8 cellular contexts compared by ENCODE assay signal in the genomic region with DNA sequence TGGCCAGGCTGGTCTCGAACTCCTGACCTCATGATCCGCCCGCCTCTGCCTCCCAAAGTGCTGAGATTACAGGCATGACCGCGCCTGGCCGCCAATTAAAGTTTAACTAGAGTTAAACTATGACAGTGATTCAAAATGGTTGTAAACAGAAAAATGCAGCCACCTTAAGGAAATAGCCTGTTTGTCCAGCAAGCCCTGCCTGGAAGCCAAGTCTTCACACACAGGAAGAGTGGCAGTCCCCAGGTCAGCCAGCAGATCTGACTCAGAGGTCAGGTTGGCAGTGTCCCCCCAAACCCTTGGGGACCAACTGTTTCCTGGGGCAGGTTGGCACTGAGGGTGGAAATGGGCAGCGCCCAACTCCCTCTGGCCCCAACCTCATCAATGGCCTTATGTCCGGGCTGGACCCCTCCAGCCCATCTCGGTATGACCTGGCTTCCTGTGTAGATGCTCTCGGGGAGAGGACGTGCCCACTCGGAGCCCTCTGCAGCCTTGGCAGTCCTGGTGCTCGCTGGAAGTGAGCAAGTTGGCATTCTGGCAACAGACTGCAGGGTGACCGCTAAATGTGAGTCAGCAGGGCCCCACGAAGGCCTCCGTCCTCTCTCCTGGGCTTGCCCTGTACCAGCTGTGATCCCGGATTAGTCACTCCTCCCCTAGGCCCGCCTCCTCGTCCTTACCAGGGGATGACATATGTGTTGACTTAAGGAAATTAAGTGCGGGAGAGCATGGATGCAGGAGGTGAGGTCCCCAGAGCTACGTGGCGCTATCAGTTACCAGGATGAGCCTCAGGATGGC. TPM values are rescaled to one million over a fixed set of nuclear protein-coding genes. Genes with fewer than 3 reads are reported as not detected.
DNase-seq lines count a peak whose midpoint lies in the region; ATAC-seq, FAIRE-seq and TF ChIP-seq lines count a peak whose summit lies in the region.

No MANE protein-coding gene starts in this region.

- H3K27ac ChIP-seq in astrocyte (ENCODE audit: low read depth, low read length): peak overlapping the region; percentile 85
- peak overlapping the region; percentile 97 for H3K27ac ChIP-seq in right cardiac atrium (ENCODE audit: low read length)

- peak; percentile 66 for FAIRE-seq in astrocyte (lab: Jason Lieb, UNC)

- H3K27ac Mint-ChIP-seq in T-cell (peak overlapping the region; percentile 82 to 92), astrocyte (ENCODE audit: unreplicated experiment) (peak overlapping the region; percentile 97), progenitor cell of endocrine pancreas (peak overlapping the region; percentile 96)

- peak overlapping the region; percentile 91 for H3K9ac ChIP-seq in astrocyte (ENCODE audit: low read length)

- no peaks in the 10 kb centered on the region for H4K20me1 ChIP-seq in astrocyte (ENCODE audit: insufficient read depth, low read length)

- H3K27me3 Mint-ChIP-seq in T-cell: no peaks in the 10 kb centered on the region
- H3K27me3 Mint-ChIP-seq in astrocyte (ENCODE audit: low read depth, unreplicated experiment): peaks cover 6% of the 10 kb centered on the region
- H3K27me3 Mint-ChIP-seq in progenitor cell of endocrine pancreas: peaks cover 9% of the 10 kb centered on the region

- POLR2A ChIA-PET in T-cell (lab: Charles Lee): interaction anchor here in 1 of 2 donors (0.8 to 0.9 kb wide), 2 partner anchors 10 to 13 kb away, joined by 3 to 7 read pairs; a partner anchor contains a TSS

- CTCF ChIA-PET in T-cell (lab: Charles Lee): interaction anchor here (0.5 to 2.1 kb wide), 6 partner anchors 10 to 780 kb away, joined by 3 to 9 read pairs (median 4); a partner anchor contains a TSS

- H3K36me3 Mint-ChIP-seq in T-cell (no peaks in the 10 kb centered on the region), astrocyte (ENCODE audit: low read depth, unreplicated experiment) (no peaks in the 10 kb centered on the region), progenitor cell of endocrine pancreas (ENCODE audit: insufficient read depth) (peaks cover 4% of the 10 kb centered on the region)

- ATAC-seq in HG02678 (IDR thresholded peaks at IDR 0.05; ENCODE audit: unreplicated experiment) (peak; percentile 73), T-cell (replicated peaks in 1 of 4) (peak; percentile 70 to 77 (median 73)), right cardiac atrium (peak; percentile 90 to 93)

- H3K36me3 ChIP-seq in astrocyte (ENCODE audit: insufficient read depth, low read length): no peaks in the 10 kb centered on the region

- peak overlapping the region; percentile 81 to 87 (median 87) for H3K4me3 Mint-ChIP-seq in T-cell
- H3K4me3 Mint-ChIP-seq in astrocyte (ENCODE audit: unreplicated experiment): peak overlapping the region; percentile 84
- H3K4me3 Mint-ChIP-seq in progenitor cell of endocrine pancreas (ENCODE audit: low read depth): peak overlapping the region; percentile 81

- 33% methylated on average over 22 of the region's 22 CpGs for WGBS in right cardiac atrium

- H3K4me2 ChIP-seq in astrocyte (ENCODE audit: low read length): peak overlapping the region; percentile 95

- H3K27me3 ChIP-seq in astrocyte (ENCODE audit: insufficient read depth, low read length) (no peaks in the 10 kb centered on the region), right cardiac atrium (ENCODE audit: control insufficient read depth, insufficient read depth) (no peaks in the 10 kb centered on the region)

- H3K4me1 Mint-ChIP-seq in T-cell (peaks cover 8 to 10% (median 8%) of the 10 kb centered on the region in 3 donors), astrocyte (ENCODE audit: low read depth, unreplicated experiment) (peaks cover 29% of the 10 kb centered on the region), progenitor cell of endocrine pancreas (ENCODE audit: low read depth) (peaks cover 10% of the 10 kb centered on the region)

- no peaks in the 10 kb centered on the region for H3K9me3 Mint-ChIP-seq in T-cell
- no peaks in the 10 kb centered on the region for H3K9me3 Mint-ChIP-seq in astrocyte (ENCODE audit: unreplicated experiment)
- H3K9me3 Mint-ChIP-seq in progenitor cell of endocrine pancreas (ENCODE audit: low read depth): no peaks in the 10 kb centered on the region

- intact Hi-C loops in right cardiac atrium (cut with DNase I): loop anchor here in 2 of 4 donors (10.0 kb wide), 1 partner anchor 142 kb away; no protein-coding TSS in a partner anchor

- H3K9me3 ChIP-seq in astrocyte (ENCODE audit: insufficient read depth, low read depth, low read length): no peaks in the 10 kb centered on the region
- H3K9me3 ChIP-seq in right cardiac atrium (ENCODE audit: control insufficient read depth, low read length): no peaks in the 10 kb centered on the region

- DNase-seq in GM04504 (ENCODE audit: low read depth) (peak; percentile 93), NCI-H146 treated with DMSO at 0.1 percent for 48 hours (lab: John Stamatoyannopoulos, UW; ENCODE audit: unreplicated experiment) (peak; percentile 96), T-cell (peak in 32 of 34 experiments; percentile 20 to 66 (median 48)), astrocyte (ENCODE audit: low read depth) (peak; percentile 94), right cardiac atrium (peak; percentile 92 to 95 (median 93)), progenitor cell of endocrine pancreas (ENCODE audit: low spot score, unreplicated experiment) (peak; percentile 39), OCI-M2 (lab: John Stamatoyannopoulos, UW; ENCODE audit: unreplicated experiment) (no peak)

- H2AFZ ChIP-seq in astrocyte (ENCODE audit: low read depth, low read length): peak overlapping the region; percentile 85

- TF ChIP-seq CTCF in astrocyte (IDR thresholded peaks at IDR 0.05; ENCODE audit: insufficient read depth, low read depth, low read length) (no peak), progenitor cell of endocrine pancreas (IDR thresholded peaks at IDR 0.05; ENCODE audit: unreplicated experiment) (no peak)

- H3K4me1 ChIP-seq in astrocyte (ENCODE audit: insufficient read depth, low read length) (peaks cover 35% of the 10 kb centered on the region), right cardiac atrium (ENCODE audit: control insufficient read depth, insufficient read depth, low read length) (peaks cover 13% of the 10 kb centered on the region)

- H3K79me2 ChIP-seq in astrocyte (ENCODE audit: insufficient read depth, low read length): no peaks in the 10 kb centered on the region

- H3K4me3 ChIP-seq in astrocyte (ENCODE audit: insufficient read depth, low read depth, low read length) (peak overlapping the region; percentile 54), right cardiac atrium (ENCODE audit: low read length) (peak overlapping the region; percentile 54)

RNA-seq across cellular contexts. Expression of a gene that starts 9.7 kb away (rescaled TPM):
- total RNA-seq in T-cell (100 to 1,000 TPM; 394 to 454 (median 404) TPM), astrocyte (859 and 914 TPM in 2 replicates), right cardiac atrium (100 to 1,000 TPM; 677 to 993 (median 871) TPM), progenitor cell of endocrine pancreas (1,214 and 1,216 TPM in 2 replicates)
- polyA plus RNA-seq in right cardiac atrium: 586 TPM

RNA-seq across cellular contexts. Expression of a gene that starts 13.8 kb away (rescaled TPM):
- total RNA-seq in T-cell (1 to 10 TPM; 1.3 to 8.0 (median 3.4) TPM), astrocyte (14.8 and 15.3 TPM in 2 replicates), right cardiac atrium (100 to 1,000 TPM; 129 to 177 (median 144) TPM), progenitor cell of endocrine pancreas (24.1 and 26.2 TPM in 2 replicates)
- polyA plus RNA-seq in right cardiac atrium: 63.2 TPM

RNA-seq across cellular contexts. Expression of a gene that starts 20.1 kb away (rescaled TPM):
- total RNA-seq in T-cell: 10 to 100 TPM; 14.6 to 21.8 (median 20.3) TPM
- 61.8 and 66.6 TPM in 2 replicates for total RNA-seq in astrocyte
- 10 to 100 TPM; 21.0 to 25.2 (median 23.0) TPM for total RNA-seq in right cardiac atrium
- polyA plus RNA-seq in right cardiac atrium: 15.8 TPM
- 45.9 and 50.3 TPM in 2 replicates for total RNA-seq in progenitor cell of endocrine pancreas

RNA-seq across cellular contexts. Expression of a gene that starts 20.5 kb away (rescaled TPM):
- total RNA-seq in T-cell (not detected), astrocyte (not detected in 2 replicates), right cardiac atrium (1 to 10 TPM in 1 of 4 donors, under 1 TPM in 3; 0.54 to 2.3 (median 0.77) TPM), progenitor cell of endocrine pancreas (not detected in 2 replicates)
- polyA plus RNA-seq in right cardiac atrium: 0.88 TPM

RNA-seq across cellular contexts. Expression of a gene that starts 28.1 kb away (rescaled TPM):
- total RNA-seq in T-cell (10 to 100 TPM in 4 of 5 donors, 1 to 10 TPM in 1; 9.9 to 35.0 (median 13.6) TPM), astrocyte (10.1 and 11.0 TPM in 2 replicates), right cardiac atrium (1 to 10 TPM; 3.7 to 5.5 (median 4.3) TPM), progenitor cell of endocrine pancreas (7.1 TPM in 2 replicates)
- 2.6 TPM for polyA plus RNA-seq in right cardiac atrium
